13 cellular contexts compared by ENCODE assay signal in genomic region chrX:149573456-149573855, GRCh38. TPM values are rescaled to one million over a fixed set of nuclear protein-coding genes. Genes with fewer than 3 reads are reported as not detected.
A peak's percentile ranks its signal among the peaks of the same experiment; 100 is the strongest.
DNase-seq lines count a peak whose midpoint lies in the region; ATAC-seq and TF ChIP-seq lines count a peak whose summit lies in the region.
"Not testable (repeated sequence)": the region's sequence is repeated elsewhere in the genome, so short reads cannot be mapped to it uniquely, and the experiment has no call there.
"Had no signal": no experiment of that assay in that cellular context is flagged by ENCODE, and none has a peak within 500 bp of the region (broad histone marks: within the 10 kb centered on the region; RNA-seq: fewer than 3 reads in every experiment).

No MANE protein-coding gene starts in this region.

- not testable (repeated sequence) for H3K27ac Mint-ChIP-seq in activated CD8-positive, alpha-beta T cell treated with anti-CD3 and anti-CD28 coated beads for 36 hours

- not testable (repeated sequence) for H4K20me1 ChIP-seq in DND-41 (ENCODE audit: insufficient read depth, low read length)

- POLR2A ChIA-PET in activated CD8-positive, alpha-beta T cell treated with anti-CD3 and anti-CD28 coated beads for 36 hours (lab: Charles Lee): not testable (repeated sequence)

- not testable (repeated sequence) for H3K27me3 Mint-ChIP-seq in activated CD8-positive, alpha-beta T cell treated with anti-CD3 and anti-CD28 coated beads for 36 hours

- H3K27me3 ChIP-seq in DND-41 (ENCODE audit: insufficient read depth, low read length, poor library complexity): not testable (repeated sequence)

- H3K4me1 ChIP-seq in DND-41 (ENCODE audit: insufficient read depth, low read length): not testable (repeated sequence)

- H3K36me3 ChIP-seq in DND-41 (ENCODE audit: insufficient read depth, low read length): not testable (repeated sequence)

- H2AFZ ChIP-seq in DND-41 (ENCODE audit: low read depth, low read length): not testable (repeated sequence)

- H3K4me3 Mint-ChIP-seq in activated CD8-positive, alpha-beta T cell treated with anti-CD3 and anti-CD28 coated beads for 36 hours: not testable (repeated sequence)

- not testable (repeated sequence) for H3K79me2 ChIP-seq in DND-41 (ENCODE audit: insufficient read depth, low read length)

- not testable (repeated sequence) for H3K4me1 Mint-ChIP-seq in activated CD8-positive, alpha-beta T cell treated with anti-CD3 and anti-CD28 coated beads for 36 hours (ENCODE audit: low read depth)

- H3K36me3 Mint-ChIP-seq in activated CD8-positive, alpha-beta T cell treated with anti-CD3 and anti-CD28 coated beads for 36 hours (ENCODE audit: low read depth): not testable (repeated sequence)

- TF ChIP-seq CTCF in DND-41 (IDR thresholded peaks at IDR 0.05; ENCODE audit: borderline replicate concordance, extremely low read depth, low read length, poor library complexity, severe bottlenecking); activated CD8-positive, alpha-beta T cell treated with anti-CD3 and anti-CD28 coated beads for 36 hours (IDR thresholded peaks at IDR 0.05): not testable (repeated sequence)

- H3K9me3 Mint-ChIP-seq in activated CD8-positive, alpha-beta T cell treated with anti-CD3 and anti-CD28 coated beads for 36 hours: not testable (repeated sequence)

- not testable (repeated sequence) for H3K27ac ChIP-seq in DND-41 (ENCODE audit: low read length)

- intact Hi-C loops in activated CD8-positive, alpha-beta T cell treated with anti-CD3 and anti-CD28 coated beads for 36 hours (cut with micrococcal nuclease); left colon (cut with DNase I, micrococcal nuclease): not testable (repeated sequence)

- not testable (repeated sequence) for H3K9ac ChIP-seq in DND-41 (ENCODE audit: low read depth, low read length)

- CTCF ChIA-PET in activated CD8-positive, alpha-beta T cell treated with anti-CD3 and anti-CD28 coated beads for 36 hours (lab: Charles Lee): not testable (repeated sequence)

- not testable (repeated sequence) for H3K4me3 ChIP-seq in DND-41 (ENCODE audit: low read depth in 1 of 2, low read length in 2 of 2)

- not testable (repeated sequence) for H3K9me3 ChIP-seq in DND-41 (ENCODE audit: insufficient read depth, low read length, severe bottlenecking)

- DNase-seq in DND-41; activated CD8-positive, alpha-beta T cell treated with anti-CD3 and anti-CD28 coated beads for 36 hours; left colon: not testable (repeated sequence)

- ATAC-seq in DND-41 (ENCODE audit: insufficient read depth, low read depth): 0 out of 3 replicates have a peak, but pooled peaks have one; percentile 42
- ATAC-seq in GM19023 (IDR thresholded peaks at IDR 0.05; ENCODE audit: unreplicated experiment): peak; percentile 99
- ATAC-seq in GM21381 (IDR thresholded peaks at IDR 0.05; ENCODE audit: unreplicated experiment): peak; percentile 100
- ATAC-seq in HG02623 (IDR thresholded peaks at IDR 0.05; ENCODE audit: unreplicated experiment): peak; percentile 100
- ATAC-seq in HG03045 (IDR thresholded peaks at IDR 0.05; ENCODE audit: unreplicated experiment): peak; percentile 100
- ATAC-seq in HG03439 (IDR thresholded peaks at IDR 0.05; ENCODE audit: unreplicated experiment): peak; percentile 100
- ATAC-seq in activated CD8-positive, alpha-beta T cell treated with anti-CD3 and anti-CD28 coated beads for 36 hours: peak; percentile 98
- peak; percentile 58 for ATAC-seq in left colon

- H3K4me2 ChIP-seq in DND-41 (ENCODE audit: insufficient read depth, low read length): not testable (repeated sequence)

RNA-seq across cellular contexts. Expression of gene MAGEA9B, which starts 13.8 kb away (rescaled TPM):
- not detected for total RNA-seq in activated CD8-positive, alpha-beta T cell treated with anti-CD3 and anti-CD28 coated beads for 36 hours
- not detected for total RNA-seq in left colon
- total RNA-seq: Calu3, esophagus squamous epithelium, left ventricle myocardium superior, mucosa of gallbladder, transverse colon had no signal

RNA-seq across cellular contexts. Expression of gene HSFX2, which starts 21.7 kb away (rescaled TPM):
- total RNA-seq in activated CD8-positive, alpha-beta T cell treated with anti-CD3 and anti-CD28 coated beads for 36 hours: not detected
- total RNA-seq in left colon: not detected
- total RNA-seq: left ventricle myocardium superior, transverse colon had no signal

RNA-seq across cellular contexts. Expression of gene HSFX3, which starts 23.7 kb away (rescaled TPM):
- total RNA-seq in activated CD8-positive, alpha-beta T cell treated with anti-CD3 and anti-CD28 coated beads for 36 hours: not detected
- not detected for total RNA-seq in left colon
- total RNA-seq: Calu3, esophagus squamous epithelium, left ventricle myocardium superior, mucosa of gallbladder, transverse colon had no signal

RNA-seq across cellular contexts. Expression of gene EOLA1, which starts 32.6 kb away (rescaled TPM):
- total RNA-seq in activated CD8-positive, alpha-beta T cell treated with anti-CD3 and anti-CD28 coated beads for 36 hours: 10 to 100 TPM; 60.3 to 60.7 TPM
- total RNA-seq in left colon: 10 to 100 TPM; 37.2 to 37.8 TPM

RNA-seq across cellular contexts. Expression of gene TMEM185A, which starts 58.1 kb away (rescaled TPM):
- total RNA-seq in activated CD8-positive, alpha-beta T cell treated with anti-CD3 and anti-CD28 coated beads for 36 hours: 10 to 100 TPM; 13.2 to 14.6 TPM
- 10 to 100 TPM; 19.8 to 22.1 TPM for total RNA-seq in left colon

Comparison
In these comparisons a context has a peak if more than half of its experiments do, and no peak if none do; other contexts are left out.
1. ATAC-seq: peak in every context shown above with its lines; median percentile 100 in GM21381; 100 in HG02623; 100 in HG03045; 100 in HG03439; 99 in GM19023; 98 in activated CD8-positive, alpha-beta T cell treated with anti-CD3 and anti-CD28 coated beads for 36 hours; 58 in left colon; 42 in DND-41.